Comparison of ENCODE assay signal across 1 cellular context in genomic region chr9:128254855-128255759, GRCh38.
TF ChIP-seq lines count a peak whose summit lies in the region.

No MANE protein-coding gene starts in this region.

TF ChIP-seq in HepG2, 621 proteins besides CTCF, POLR2A, EP300 and RAD21 (continued from another document and continues in another):
- TF ChIP-seq HNF1A (IDR thresholded peaks at IDR 0.05; ENCODE audit: low read depth) (no peak), HNF1A (CRISPR knock-in tag; IDR thresholded peaks at IDR 0.05; ENCODE audit: borderline replicate concordance) (no peak), SP4 (CRISPR knock-in tag; IDR thresholded peaks at IDR 0.05) (peak; percentile 30; the same call in 1 of the 2 replicates), HOXA3 (CRISPR knock-in tag; IDR thresholded peaks at IDR 0.05) (no peak), HOXD1 (CRISPR knock-in tag; IDR thresholded peaks at IDR 0.05) (no peak), TEAD3 (CRISPR knock-in tag; optimal IDR thresholded peaks at IDR 0.05; ENCODE audit: borderline replicate concordance) (peak; percentile 21), MYNN (CRISPR knock-in tag; IDR thresholded peaks at IDR 0.05; ENCODE audit: low read depth) (no peak), ZNF280B (CRISPR knock-in tag; IDR thresholded peaks at IDR 0.05; ENCODE audit: borderline replicate concordance) (no peak), ZNF432 (CRISPR knock-in tag; IDR thresholded peaks at IDR 0.05; ENCODE audit: borderline replicate concordance) (no peak), ZSCAN20 (CRISPR knock-in tag; IDR thresholded peaks at IDR 0.05; ENCODE audit: borderline replicate concordance) (no peak), ATM (IDR thresholded peaks at IDR 0.05; ENCODE audit: borderline replicate concordance) (no peak), MYPOP (CRISPR knock-in tag; IDR thresholded peaks at IDR 0.05) (no peak), AHR (CRISPR knock-in tag; IDR thresholded peaks at IDR 0.05) (no peak), ZNF333 (CRISPR knock-in tag; IDR thresholded peaks at IDR 0.05; ENCODE audit: borderline replicate concordance) (no peak), ZBTB34 (CRISPR knock-in tag; IDR thresholded peaks at IDR 0.05) (no peak), DRAP1 (CRISPR knock-in tag; IDR thresholded peaks at IDR 0.05) (no peak), PHF8 (CRISPR knock-in tag; IDR thresholded peaks at IDR 0.05) (no peak), KDM6A (CRISPR knock-in tag; IDR thresholded peaks at IDR 0.05; ENCODE audit: low read depth) (no peak), RBM22 (optimal IDR thresholded peaks at IDR 0.05; ENCODE audit: low read length) (peak; percentile 55), GTF2F1 (IDR thresholded peaks at IDR 0.05; ENCODE audit: low read length) (no peak), ZNF687 (CRISPR knock-in tag; IDR thresholded peaks at IDR 0.05) (peak; percentile 46), BCL6 (CRISPR knock-in tag; IDR thresholded peaks at IDR 0.05) (peak; percentile 82), RBFOX2 (IDR thresholded peaks at IDR 0.05; ENCODE audit: low read depth, low read length) (0 out of 2 replicates have a peak, but pooled peaks have one; percentile 23), SNAPC2 (CRISPR knock-in tag; IDR thresholded peaks at IDR 0.05) (no peak), YEATS2 (CRISPR knock-in tag; IDR thresholded peaks at IDR 0.05; ENCODE audit: borderline replicate concordance) (no peak), SMARCE1 (IDR thresholded peaks at IDR 0.05; ENCODE audit: borderline replicate concordance) (no peak), HES4 (CRISPR knock-in tag; IDR thresholded peaks at IDR 0.05; ENCODE audit: borderline replicate concordance) (no peak), ZNF512 (CRISPR knock-in tag; IDR thresholded peaks at IDR 0.05) (no peak), ZNF615 (CRISPR knock-in tag; IDR thresholded peaks at IDR 0.05; ENCODE audit: borderline replicate concordance) (no peak), HNRNPUL1 (IDR thresholded peaks at IDR 0.05; ENCODE audit: low read depth, low read length) (no peak), GATA4 (IDR thresholded peaks at IDR 0.05; ENCODE audit: borderline replicate concordance, low read depth) (no peak), ZNF430 (CRISPR knock-in tag; IDR thresholded peaks at IDR 0.05) (no peak), MAF1 (CRISPR knock-in tag; IDR thresholded peaks at IDR 0.05; ENCODE audit: borderline replicate concordance) (0 out of 2 replicates have a peak, but pooled peaks have one; percentile 34), HOXA5 (CRISPR knock-in tag; IDR thresholded peaks at IDR 0.05) (no peak), AGO2 (optimal IDR thresholded peaks at IDR 0.05; ENCODE audit: low read depth, low read length) (peak; percentile 67), SP2 (CRISPR knock-in tag; IDR thresholded peaks at IDR 0.05) (no peak), GLMP (CRISPR knock-in tag; IDR thresholded peaks at IDR 0.05; ENCODE audit: borderline replicate concordance) (no peak), ZNF556 (CRISPR knock-in tag; IDR thresholded peaks at IDR 0.05; ENCODE audit: borderline replicate concordance) (no peak), BCL3 (CRISPR knock-in tag; IDR thresholded peaks at IDR 0.05) (no peak), SMC3 (IDR thresholded peaks at IDR 0.05; ENCODE audit: low read length) (0 out of 2 replicates have a peak, but pooled peaks have one; percentile 24), FLYWCH1 (CRISPR knock-in tag; IDR thresholded peaks at IDR 0.05) (no peak), SALL1 (CRISPR knock-in tag; IDR thresholded peaks at IDR 0.05) (0 out of 2 replicates have a peak, but pooled peaks have one; percentile 39), ZNF549 (CRISPR knock-in tag; IDR thresholded peaks at IDR 0.05) (no peak), ZFP36L1 (CRISPR knock-in tag; IDR thresholded peaks at IDR 0.05) (no peak), ZSCAN25 (CRISPR knock-in tag; IDR thresholded peaks at IDR 0.05) (0 out of 2 replicates have a peak, but pooled peaks have one; percentile 29), ZKSCAN1 (IDR thresholded peaks at IDR 0.05; ENCODE audit: low read length) (no peak), TAF15 (IDR thresholded peaks at IDR 0.05; ENCODE audit: low read depth, low read length, poor library complexity, severe bottlenecking) (no peak), MAZ (IDR thresholded peaks at IDR 0.05; ENCODE audit: borderline replicate concordance, low read depth, low read length) (0 out of 2 replicates have a peak, but pooled peaks have one; percentile 25), MAZ (CRISPR knock-in tag; IDR thresholded peaks at IDR 0.05; ENCODE audit: low read depth) (no peak), AGO1 (IDR thresholded peaks at IDR 0.05; ENCODE audit: low read depth, low read length, poor library complexity, severe bottlenecking) (no peak), NR2F2 (IDR thresholded peaks at IDR 0.05; ENCODE audit: borderline replicate concordance, low read depth) (no peak), ZNF557 (CRISPR knock-in tag; IDR thresholded peaks at IDR 0.05) (0 out of 2 replicates have a peak, but pooled peaks have one; percentile 36)
